ENCODE assay signal across 8 cellular contexts in genomic region chr16:30417447-30418349, GRCh38. TPM values are rescaled to one million over a fixed set of nuclear protein-coding genes. Genes with fewer than 3 reads are reported as not detected.
A peak's percentile ranks its signal among the peaks of the same experiment; 100 is the strongest.
DNase-seq lines count a peak whose midpoint lies in the region; ATAC-seq and TF ChIP-seq lines count a peak whose summit lies in the region.

No MANE protein-coding gene starts in this region.

- peaks cover 33% of the 10 kb centered on the region for H3F3A ChIP-seq in MM.1S (ENCODE audit: insufficient read depth, low read length)

- no peaks in the 10 kb centered on the region for H3K27me3 ChIP-seq in MM.1S (replicated peaks; ENCODE audit: insufficient read depth, low read length)
- no peaks in the 10 kb centered on the region for H3K27me3 ChIP-seq in rectal smooth muscle tissue (ENCODE audit: control insufficient read depth, insufficient read depth, low read length)
- no peaks in the 10 kb centered on the region for H3K27me3 ChIP-seq in vagina

- H3K9me2 ChIP-seq in MM.1S (replicated peaks; ENCODE audit: insufficient read depth, low read length), result no peaks in the 10 kb centered on the region

- TF ChIP-seq POLR2A in vagina (IDR thresholded peaks at IDR 0.05), result no peak

- H3K4me1 ChIP-seq in MM.1S (ENCODE audit: low read length) (peaks cover 26% of the 10 kb centered on the region), rectal smooth muscle tissue (ENCODE audit: control insufficient read depth, insufficient read depth, low read length) (no peaks in the 10 kb centered on the region), vagina (peaks cover 14% of the 10 kb centered on the region)

- TF ChIP-seq CTCF in MM.1S (IDR thresholded peaks at IDR 0.05; ENCODE audit: low read length) (peak; percentile 30), vagina (IDR thresholded peaks at IDR 0.05) (no peak)

- H3K27ac ChIP-seq in MM.1S (ENCODE audit: low read length) (peak overlapping the region; percentile 58), angular gyrus (ENCODE audit: low read depth, low read length) (peak overlapping the region; percentile 69), rectal smooth muscle tissue (ENCODE audit: low read depth, low read length) (peak overlapping the region; percentile 82), vagina (peak overlapping the region; percentile 68)

- peak overlapping the region; percentile 69 for H3K4me3 ChIP-seq in MM.1S (ENCODE audit: low read length)
- H3K4me3 ChIP-seq in rectal smooth muscle tissue (ENCODE audit: low read length), result peak overlapping the region; percentile 66
- peak overlapping the region; percentile 47 to 88 for H3K4me3 ChIP-seq in vagina

- H3K9ac ChIP-seq in MM.1S (ENCODE audit: low read length), result peak overlapping the region; percentile 62
- peak overlapping the region; percentile 53 for H3K9ac ChIP-seq in rectal smooth muscle tissue (ENCODE audit: low read length)

- no peaks in the 10 kb centered on the region for H4K20me1 ChIP-seq in MM.1S (ENCODE audit: insufficient read depth, low read length)

- intact Hi-C loops in vagina (cut with DNase I), result no loop called here

- H3K4me2 ChIP-seq in MM.1S (ENCODE audit: low read depth, low read length), result peak overlapping the region; percentile 99

- peak; percentile 73 for ATAC-seq in GM21825 (IDR thresholded peaks at IDR 0.05; ENCODE audit: unreplicated experiment)

- H3K9me3 ChIP-seq in MM.1S (replicated peaks; ENCODE audit: insufficient read depth, low read length) (no peaks in the 10 kb centered on the region), vagina (no peaks in the 10 kb centered on the region)

- 0 out of 2 replicates have a peak, but pooled peaks cover 4% of the 10 kb centered on the region for H3K36me3 ChIP-seq in MM.1S (replicated peaks; ENCODE audit: insufficient read depth, low read length)
- peaks cover 17% of the 10 kb centered on the region for H3K36me3 ChIP-seq in rectal smooth muscle tissue (ENCODE audit: control insufficient read depth, insufficient read depth, low read length)
- H3K36me3 ChIP-seq in vagina, result peaks cover 0 to 10% of the 10 kb centered on the region in 2 donors

- H3K79me2 ChIP-seq in MM.1S (ENCODE audit: low read length), result 0 out of 2 replicates have a peak, but pooled peaks cover 2% of the 10 kb centered on the region

- peak overlapping the region; percentile 80 for H2AFZ ChIP-seq in MM.1S (ENCODE audit: low read length)

- DNase-seq in EL (peak; percentile 88), MM.1S (peak; percentile 98), T-helper 1 cell (peak; percentile 77 to 97 (median 81)), hepatic stellate cell (ENCODE audit: low spot score) (peak; percentile 82), vagina (ENCODE audit: extremely low spot score in 2 of 2) (no peak)

RNA-seq across cellular contexts. Expression of gene ZNF771, which starts 10.3 kb away (rescaled TPM):
- 42.7 TPM for total RNA-seq in vagina

RNA-seq across cellular contexts. Expression of gene DCTPP1, which starts 12.1 kb away (rescaled TPM):
- 14.5 TPM for total RNA-seq in vagina

RNA-seq across cellular contexts. Expression of gene ZNF48, which starts 22.5 kb away (rescaled TPM):
- 3.4 TPM for total RNA-seq in vagina

RNA-seq across cellular contexts. Expression of gene SEPHS2, which starts 28.0 kb away (rescaled TPM):
- 28.0 TPM for total RNA-seq in vagina

RNA-seq across cellular contexts. Expression of gene SEPTIN1, which starts 35.3 kb away (rescaled TPM):
- total RNA-seq in vagina, result 3.7 TPM

Comparison
In these comparisons a context has a peak if more than half of its experiments do, and no peak if none do; other contexts are left out.
1. DNase-seq: peak in EL (single experiment), MM.1S (single experiment), T-helper 1 cell (5 of 5) and hepatic stellate cell (single experiment); none in vagina (0 of 2).
2. Peak in every context shown above with its lines, with median percentiles within 50 percentile points of each other: H3K27ac ChIP-seq and H3K4me3 ChIP-seq.